Comparison of ENCODE assay signal across 8 cellular contexts in genomic region chr1:203271018-203271743, GRCh38. TPM values are rescaled to one million over a fixed set of nuclear protein-coding genes. Genes with fewer than 3 reads are reported as not detected.
DNase-seq lines count a peak whose midpoint lies in the region; ATAC-seq, FAIRE-seq and TF ChIP-seq lines count a peak whose summit lies in the region.

No MANE protein-coding gene starts in this region.

- no peaks in the 10 kb centered on the region for H3K36me3 ChIP-seq in neuron (ENCODE audit: insufficient read depth, low read length)

- DNase-seq in A172 (ENCODE audit: low spot score) (peak; percentile 62), GM18507 (ENCODE audit: extremely low spot score, insufficient read length, low read depth) (no peak), NCI-H2227 (lab: John Stamatoyannopoulos, UW; ENCODE audit: unreplicated experiment) (peak; percentile 76), epithelial cell of esophagus (ENCODE audit: low read depth) (peak; percentile 78)
- DNase-seq in activated CD4-positive, alpha-beta T cell treated with anti-CD3 and anti-CD28 coated beads, Interleukin-2, amount 50 U/mL, for 1 hour = peak; percentile 65

- ATAC-seq in GM18909 (IDR thresholded peaks at IDR 0.05; ENCODE audit: poor library complexity, unreplicated experiment) = no peak
- ATAC-seq in GM21526 (IDR thresholded peaks at IDR 0.05; ENCODE audit: low FRiP score, unreplicated experiment) = no peak

- H3K4me3 ChIP-seq in epithelial cell of esophagus (ENCODE audit: low read length) (no peak overlapping the region), neuron (ENCODE audit: low read length) (no peak overlapping the region)

- no peaks in the 10 kb centered on the region for H3K27me3 ChIP-seq in neuron (ENCODE audit: insufficient read depth, low read length)

- H2AFZ ChIP-seq in neuron (ENCODE audit: low read depth, low read length) = peak overlapping the region; percentile 21

- H3K9me3 ChIP-seq in neuron (ENCODE audit: low read length) = no peaks in the 10 kb centered on the region

- TF ChIP-seq CTCF in epithelial cell of esophagus (IDR thresholded peaks at IDR 0.05; ENCODE audit: insufficient read depth, low read depth, low read length, missing control alignments) = no peak

- peaks cover 18% of the 10 kb centered on the region for H3K4me1 ChIP-seq in neuron (ENCODE audit: insufficient read depth, low read length)

- FAIRE-seq in GM18507 (lab: Jason Lieb, UNC) = peak; percentile 62

RNA-seq across cellular contexts. Expression of gene BTG2, which starts 34.1 kb away (rescaled TPM):
- 11.3 and 13.2 TPM in 2 replicates for total RNA-seq in A172 (2014; rRNA removed; shearing (Covaris generic))

RNA-seq across cellular contexts. Expression of gene CHIT1, which starts 41.7 kb away (rescaled TPM):
- total RNA-seq in A172 (2014; rRNA removed; shearing (Covaris generic)) = 0.14 TPM in 1 of 2 replicates, not detected in the other
